7 cellular contexts compared by ENCODE assay signal in the genomic region with DNA sequence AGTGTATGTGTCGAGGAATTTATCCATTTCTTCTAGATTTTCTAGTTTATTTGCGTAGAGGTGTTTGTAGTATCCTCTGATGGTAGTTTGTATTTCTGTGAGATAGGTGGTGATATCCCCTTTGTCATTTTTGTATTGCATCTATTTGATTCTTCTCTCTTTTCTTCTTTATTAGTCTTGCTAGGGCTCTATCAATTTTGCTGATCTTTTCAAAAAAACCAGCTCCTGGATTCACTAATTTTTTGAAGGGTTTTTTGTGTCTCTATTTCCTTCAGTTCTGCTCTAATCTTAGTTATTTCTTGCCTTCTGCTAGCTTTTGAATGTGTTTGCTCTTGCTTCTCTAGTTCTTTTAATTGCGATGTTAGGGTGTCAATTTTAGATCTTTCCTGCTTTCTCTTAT. TPM values are rescaled to one million over a fixed set of nuclear protein-coding genes. Genes with fewer than 3 reads are reported as not detected.
DNase-seq lines count a peak whose midpoint lies in the region; ATAC-seq, FAIRE-seq and TF ChIP-seq lines count a peak whose summit lies in the region.
"Not testable (repeated sequence)": the region's sequence is repeated elsewhere in the genome, so short reads cannot be mapped to it uniquely, and the experiment has no call there.
"Had no signal": no experiment of that assay in that cellular context is flagged by ENCODE, and none has a peak within 500 bp of the region (broad histone marks: within the 10 kb centered on the region; RNA-seq: fewer than 3 reads in every experiment).

No MANE protein-coding gene starts in this region.

- BruUV-seq in K562 (replicated peaks; lab: Mats Ljungman, UMichigan), result not testable (repeated sequence)

- TF ChIP-seq CTCF in A549 (IDR thresholded peaks at IDR 0.05); K562 (IDR thresholded peaks at IDR 0.05 in 2 of 3, conservative IDR thresholded peaks at IDR 0.05 in 1 of 3; ENCODE audit: insufficient read depth in 2 of 3, low read depth in 1 of 3, low read length in 3 of 3): not testable (repeated sequence)

- not testable (repeated sequence) for FAIRE-seq in A549 (lab: Jason Lieb, UNC); K562 (lab: Jason Lieb, UNC)

- in situ Hi-C loops in K562 (cut with MboI), result not testable (repeated sequence)

- H3K9ac ChIP-seq in K562 (ENCODE audit: insufficient read depth in 1 of 2, low read depth in 2 of 2, low read length in 2 of 2), result not testable (repeated sequence)

- not testable (repeated sequence) for H3K9me3 ChIP-seq in A549; K562 (replicated peaks; ENCODE audit: control insufficient read depth, insufficient read depth, low read depth, low read length)

- H3K27ac ChIP-seq in A549; K562 (ENCODE audit: extremely low read depth, low read depth, low read length): not testable (repeated sequence)

- DNase-seq in A549 (ENCODE audit: low read depth in 1 of 2, low spot score in 1 of 2); K562 (ENCODE audit: extremely low read depth in 1 of 4, low spot score in 3 of 4): not testable (repeated sequence)

- 33% methylated on average over 3 of the region's 3 CpGs for WGBS in A549 (ENCODE audit: missing lambda C conversion rate)
- no CpG with 5 or more reads among the region's 3 CpGs for WGBS in K562 (ENCODE audit: insufficient coverage, low coverage, missing lambda C conversion rate)

- H3K4me2 ChIP-seq in A549; K562 (ENCODE audit: insufficient read depth, low read length): not testable (repeated sequence)

- TF ChIP-seq EP300 in A549 (IDR thresholded peaks at IDR 0.05); K562 (IDR thresholded peaks at IDR 0.05; ENCODE audit: low read length): not testable (repeated sequence)

- not testable (repeated sequence) for H3K9me1 ChIP-seq in K562 (ENCODE audit: control insufficient read depth, insufficient read depth, low read length)

- TF ChIP-seq RAD21 in A549 (conservative IDR thresholded peaks at IDR 0.05 in 1 of 2, IDR thresholded peaks at IDR 0.05 in 1 of 2); K562 (CRISPR knock-in tag; conservative IDR thresholded peaks at IDR 0.05 in 1 of 2, IDR thresholded peaks at IDR 0.05 in 1 of 2): not testable (repeated sequence)

- not testable (repeated sequence) for H4K20me1 ChIP-seq in K562 (replicated peaks; ENCODE audit: control insufficient read depth, insufficient read depth, low read length)

- not testable (repeated sequence) for TF ChIP-seq POLR2A in A549 (IDR thresholded peaks at IDR 0.05; ENCODE audit: low read length); K562 (conservative IDR thresholded peaks at IDR 0.05)

- H3K4me1 ChIP-seq in A549; K562 (replicated peaks in 1 of 2; ENCODE audit: control insufficient read depth in 2 of 2, insufficient read depth in 2 of 2, low read length in 2 of 2): not testable (repeated sequence)

- CTCF ChIA-PET in A549 (lab: Yijun Ruan, JAX); K562 (lab: Yijun Ruan, JAX; ENCODE audit: low intra/inter-chr PET ratio): not testable (repeated sequence)

- H3K4me3 ChIP-seq in A549, K562: not testable (repeated sequence)

- POLR2A ChIA-PET in A549 (lab: Yijun Ruan, JAX); K562 (lab: Yijun Ruan, JAX): not testable (repeated sequence)

- not testable (repeated sequence) for H3K36me3 ChIP-seq in K562 (ENCODE audit: control insufficient read depth, insufficient read depth, low read length)

- H3K79me2 ChIP-seq in K562 (ENCODE audit: control insufficient read depth, insufficient read depth, low read length), result not testable (repeated sequence)

- not testable (repeated sequence) for H2AFZ ChIP-seq in K562 (ENCODE audit: low read depth, low read length)

- not testable (repeated sequence) for ATAC-seq in A549, K562

- intact Hi-C loops in K562 (cut with micrococcal nuclease), result not testable (repeated sequence)

- H3K27me3 ChIP-seq in K562 (ENCODE audit: control insufficient read depth in 2 of 2, insufficient read depth in 2 of 2, low read length in 2 of 2), result not testable (repeated sequence)

TF ChIP-seq in A549, 52 proteins besides CTCF, POLR2A, EP300 and RAD21:
- TF ChIP-seq MAFK (IDR thresholded peaks at IDR 0.05; ENCODE audit: partially characterized antibody), result peak; percentile 39

TF ChIP-seq in K562, 482 proteins besides CTCF, POLR2A, EP300 and RAD21:
- TF ChIP-seq MAFG (tag; conservative IDR thresholded peaks at IDR 0.05) (0 out of 2 replicates have a peak, but pooled peaks have one; percentile 41), ZNF316 (IDR thresholded peaks at IDR 0.05) (peak; percentile 83), C11orf30 (IDR thresholded peaks at IDR 0.05; ENCODE audit: low read depth) (peak; percentile 54; the same call in 1 of the 2 replicates)

RNA-seq across cellular contexts. Expression of gene ITGAX, which starts 46.6 kb away (rescaled TPM):
- polyA plus RNA-seq in A549 (2011; rRNA removed), result 0.87 and 1.4 TPM in 2 replicates
- 0.36 and 0.45 TPM in 2 replicates for polyA plus RNA-seq in A549 (2012; cell fraction: cytosol; rRNA removed)
- polyA plus RNA-seq in A549 (2012; cell fraction: nucleus; rRNA removed), result 1.2 TPM in 2 replicates
- polyA plus RNA-seq in A549 (2017; fragmentation: RNase III; extraction: RNeasy Plus Mini Kit Qiagen cat#74134 plus additional on column Dnase treatment), result 0.35 to 0.79 TPM (median 0.49 TPM) in 3 replicates
- polyA minus RNA-seq in A549 (2011; rRNA and poly(A)+ RNA removed), result 1.1 and 1.3 TPM in 2 replicates
- 3.4 and 12.7 TPM in 2 replicates for total RNA-seq in K562 (2011; cell fraction: chromatin; rRNA removed; ENCODE audit: low replicate concordance)
- 3.7 and 7.0 TPM in 2 replicates for total RNA-seq in K562 (2011; cell fraction: nucleolus; rRNA removed)
- total RNA-seq in K562 (2011; cell fraction: nucleoplasm; rRNA removed), result 3.8 and 5.1 TPM in 2 replicates
- 0.14 and 0.41 TPM in 2 replicates for total RNA-seq in K562 (2014; rRNA removed)
- 0.15 TPM in 1 of 2 replicates, not detected in the other for total RNA-seq in K562 (2014; rRNA removed; fragmentation: Illumina TruSeq; extraction: Trizol)
- 0.58 and 1.1 TPM in 2 replicates for total RNA-seq in K562 (2015; rRNA removed; fragmentation: Illumina TruSeq; extraction: Trizol)
- 0.35 and 0.51 TPM in 2 replicates for total RNA-seq in K562 (2021)
- polyA plus RNA-seq in K562 (2011; rRNA removed), result 0.35 and 0.39 TPM in 2 replicates
- 0.28 and 0.30 TPM in 2 replicates for polyA plus RNA-seq in K562 (2011; cell fraction: cytosol; rRNA removed)
- polyA plus RNA-seq in K562 (2011; cell fraction: nucleus; rRNA removed), result 2.2 and 3.5 TPM in 2 replicates
- 0.65 and 2.6 TPM in 2 replicates for polyA plus RNA-seq in K562 (2012)
- polyA plus RNA-seq in K562 (2014; fragmentation: Illumina TruSeq; extraction: Trizol), result 0.09 and 0.30 TPM in 2 replicates
- polyA plus RNA-seq in K562 (2014; fragmentation: Nextera tagmentation; extraction: Ambion mirVana), result under 1 TPM; 0.03 to 0.04 TPM
- 0.05 and 0.35 TPM in 2 replicates for polyA plus RNA-seq in K562 (2014; rRNA removed)
- polyA minus RNA-seq in K562 (2011; rRNA and poly(A)+ RNA removed), result 0.95 and 1.2 TPM in 2 replicates
- not detected in 2 replicates for polyA minus RNA-seq in K562 (2011; cell fraction: cytosol; rRNA and poly(A)+ RNA removed)
- polyA minus RNA-seq in K562 (2011; cell fraction: nucleus; rRNA and poly(A)+ RNA removed), result 1.9 and 2.4 TPM in 2 replicates
- total RNA-seq: A673, Caco-2 had no signal
- polyA plus RNA-seq: BJ had no signal

RNA-seq across cellular contexts. Expression of gene ITGAM, which starts 48.6 kb away (rescaled TPM):
- 0.77 and 0.88 TPM in 2 replicates for polyA plus RNA-seq in A549 (2011; rRNA removed)
- polyA plus RNA-seq in A549 (2012; cell fraction: cytosol; rRNA removed), result 1.5 and 1.7 TPM in 2 replicates
- 6.5 and 6.6 TPM in 2 replicates for polyA plus RNA-seq in A549 (2012; cell fraction: nucleus; rRNA removed)
- polyA plus RNA-seq in A549 (2017; fragmentation: RNase III; extraction: RNeasy Plus Mini Kit Qiagen cat#74134 plus additional on column Dnase treatment), result 0.84 to 1.5 TPM (median 1.3 TPM) in 3 replicates
- 1.0 and 1.6 TPM in 2 replicates for polyA minus RNA-seq in A549 (2011; rRNA and poly(A)+ RNA removed)
- 0.86 and 2.0 TPM in 2 replicates for total RNA-seq in K562 (2011; cell fraction: chromatin; rRNA removed; ENCODE audit: low replicate concordance)
- 0.92 and 1.2 TPM in 2 replicates for total RNA-seq in K562 (2011; cell fraction: nucleolus; rRNA removed)
- 0.53 and 0.73 TPM in 2 replicates for total RNA-seq in K562 (2011; cell fraction: nucleoplasm; rRNA removed)
- 0.29 and 0.50 TPM in 2 replicates for total RNA-seq in K562 (2014; rRNA removed)
- 0.25 and 0.35 TPM in 2 replicates for total RNA-seq in K562 (2014; rRNA removed; fragmentation: Illumina TruSeq; extraction: Trizol)
- 1.6 TPM in 2 replicates for total RNA-seq in K562 (2015; rRNA removed; fragmentation: Illumina TruSeq; extraction: Trizol)
- total RNA-seq in K562 (2021), result 0.98 and 1.3 TPM in 2 replicates
- 0.32 and 0.99 TPM in 2 replicates for polyA plus RNA-seq in K562 (2011; rRNA removed)
- polyA plus RNA-seq in K562 (2011; cell fraction: cytosol; rRNA removed), result 0.64 and 0.99 TPM in 2 replicates
- 2.0 and 3.3 TPM in 2 replicates for polyA plus RNA-seq in K562 (2011; cell fraction: nucleus; rRNA removed)
- 1.7 and 5.3 TPM in 2 replicates for polyA plus RNA-seq in K562 (2012)
- 0.27 and 0.53 TPM in 2 replicates for polyA plus RNA-seq in K562 (2014; fragmentation: Illumina TruSeq; extraction: Trizol)
- polyA plus RNA-seq in K562 (2014; fragmentation: Nextera tagmentation; extraction: Ambion mirVana), result under 1 TPM; 0.01 to 0.03 TPM
- 0.66 and 1.2 TPM in 2 replicates for polyA plus RNA-seq in K562 (2014; rRNA removed)
- polyA minus RNA-seq in K562 (2011; rRNA and poly(A)+ RNA removed), result 0.28 and 1.3 TPM in 2 replicates
- polyA minus RNA-seq in K562 (2011; cell fraction: cytosol; rRNA and poly(A)+ RNA removed), result 0.64 and 1.4 TPM in 2 replicates
- polyA minus RNA-seq in K562 (2011; cell fraction: nucleus; rRNA and poly(A)+ RNA removed), result 0.67 and 2.2 TPM in 2 replicates
- total RNA-seq: Caco-2, Daoy had no signal
- polyA plus RNA-seq: AG04450, BJ had no signal
